23 cellular contexts compared by ENCODE assay signal in genomic region chr17:80815151-80815561, GRCh38.
DNase-seq lines count a peak whose midpoint lies in the region; ATAC-seq and TF ChIP-seq lines count a peak whose summit lies in the region.
"Had no signal": no experiment of that assay in that cellular context is flagged by ENCODE, and none has a peak within 500 bp of the region (broad histone marks: within the 10 kb centered on the region; RNA-seq: fewer than 3 reads in every experiment).

No MANE protein-coding gene starts in this region.

- no peak overlapping the region for H2AFZ ChIP-seq in mesenchymal stem cell (ENCODE audit: low read depth, low read length)

- no peak overlapping the region for H3K9ac ChIP-seq in mesenchymal stem cell (ENCODE audit: low read length)

- no peak overlapping the region for H3K4me3 Mint-ChIP-seq in activated T-helper 17 cell treated with anti-CD3 and anti-CD28 coated beads, Interleukin-2, amount 50 U/mL, for 72 hours
- H3K4me3 Mint-ChIP-seq: activated CD4-positive, alpha-beta memory T cell treated with anti-CD3 and anti-CD28 coated beads, Interleukin-2, amount 10 ng/mL, durations not matched to agents 7 days and 5 days; CD4-positive, alpha-beta T cell; neural crest cell had no signal

- no peak overlapping the region for H3K14ac ChIP-seq in mesenchymal stem cell (ENCODE audit: low read length in 2 of 2)

- H2BK15ac ChIP-seq in mesenchymal stem cell (ENCODE audit: low read depth, poor library complexity, severe bottlenecking): no peak overlapping the region

- H3K27me3 Mint-ChIP-seq in activated T-helper 17 cell treated with anti-CD3 and anti-CD28 coated beads, Interleukin-2, amount 50 U/mL, for 72 hours: no peaks in the 10 kb centered on the region
- H3K27me3 Mint-ChIP-seq: activated CD4-positive, alpha-beta memory T cell treated with anti-CD3 and anti-CD28 coated beads, Interleukin-2, amount 10 ng/mL, durations not matched to agents 7 days and 5 days; CD4-positive, alpha-beta T cell had no signal

- peak overlapping the region; percentile 27 for H4K8ac ChIP-seq in mesenchymal stem cell (ENCODE audit: low read length)

- H3K9me3 ChIP-seq in right atrium auricular region (no peaks in the 10 kb centered on the region), mesenchymal stem cell (ENCODE audit: control insufficient read depth, low read length) (no peaks in the 10 kb centered on the region), upper lobe of right lung (no peaks in the 10 kb centered on the region)
- H3K9me3 ChIP-seq: adrenal gland, esophagus squamous epithelium, gastroesophageal sphincter, HAP-1, upper lobe of left lung had no signal

- WGBS in mesenchymal stem cell: 79% methylated on average over 8 of the region's 8 CpGs

- H2BK120ac ChIP-seq in mesenchymal stem cell (ENCODE audit: low read depth, low read length): no peak overlapping the region

- DNase-seq in cardiac septum (ENCODE audit: low spot score) (peak; percentile 55), right atrium auricular region (ENCODE audit: low spot score) (no peak), mesenchymal stem cell (no peak), upper lobe of right lung (peak; percentile 46), SK-N-DZ (ENCODE audit: low spot score) (no peak), kidney glomerular epithelial cell (lab: John Stamatoyannopoulos, UW) (no peak)
- DNase-seq: activated CD4-positive, alpha-beta memory T cell treated with anti-CD3 and anti-CD28 coated beads, Interleukin-2, amount 10 ng/mL, durations not matched to agents 7 days and 5 days; activated CD4-positive, CD25-positive, alpha-beta regulatory T cell; activated T-cell treated with anti-CD3 and anti-CD28 coated beads for 4 hours; cortex of kidney; esophagus squamous epithelium; NCI-H1105 treated with DMSO at 0.1 percent for 48 hours; NCI-H2029; NCI-H526 treated with DMSO at 0.1 percent for 48 hours had no signal

- peaks cover 31% of the 10 kb centered on the region for H3K79me1 ChIP-seq in mesenchymal stem cell (replicated peaks; ENCODE audit: low read length, poor library complexity, severe bottlenecking)

- no peak overlapping the region for H2BK5ac ChIP-seq in mesenchymal stem cell (ENCODE audit: low read depth, low read length, poor library complexity, severe bottlenecking)

- peaks cover 49% of the 10 kb centered on the region for H3K4me1 Mint-ChIP-seq in activated T-helper 17 cell treated with anti-CD3 and anti-CD28 coated beads, Interleukin-2, amount 50 U/mL, for 72 hours

- H3K36me3 ChIP-seq in right atrium auricular region (no peaks in the 10 kb centered on the region), mesenchymal stem cell (ENCODE audit: control insufficient read depth in 1 of 2, insufficient read depth in 2 of 2, low read depth in 1 of 2, low read length in 2 of 2) (peaks cover 8 to 21% of the 10 kb centered on the region in 2 experiments), upper lobe of right lung (no peaks in the 10 kb centered on the region)
- H3K36me3 ChIP-seq: adrenal gland, HAP-1, upper lobe of left lung had no signal

- no peak overlapping the region for H3K4me2 ChIP-seq in mesenchymal stem cell (ENCODE audit: low read length, poor library complexity, severe bottlenecking)

- H2AK5ac ChIP-seq in mesenchymal stem cell (ENCODE audit: low read length, severe bottlenecking): no peak overlapping the region

- H3K18ac ChIP-seq in mesenchymal stem cell (ENCODE audit: low read depth in 1 of 2, low read length in 2 of 2): peak overlapping the region in 1 of 2 experiments; percentile 48

- H3K27me3 ChIP-seq in right atrium auricular region (no peaks in the 10 kb centered on the region), mesenchymal stem cell (ENCODE audit: control insufficient read depth in 1 of 2, insufficient read depth in 1 of 2, low read length in 2 of 2) (no peaks in the 10 kb centered on the region), upper lobe of right lung (no peaks in the 10 kb centered on the region)
- H3K27me3 ChIP-seq: adrenal gland, esophagus squamous epithelium, gastroesophageal sphincter, upper lobe of left lung had no signal

- H3K23ac ChIP-seq in mesenchymal stem cell (ENCODE audit: low read length in 2 of 2): no peak overlapping the region

- H4K91ac ChIP-seq in mesenchymal stem cell (ENCODE audit: low read length): no peak overlapping the region

- peak overlapping the region in 1 of 2 experiments; percentile 37 for H2BK12ac ChIP-seq in mesenchymal stem cell (ENCODE audit: low read length in 2 of 2)

- H3K36me3 Mint-ChIP-seq in activated T-helper 17 cell treated with anti-CD3 and anti-CD28 coated beads, Interleukin-2, amount 50 U/mL, for 72 hours (ENCODE audit: low read depth): peaks cover 20% of the 10 kb centered on the region

- no peak for TF ChIP-seq CTCF in right atrium auricular region (IDR thresholded peaks at IDR 0.05)
- TF ChIP-seq CTCF in upper lobe of right lung (IDR thresholded peaks at IDR 0.05): no peak

- H3K4me3 ChIP-seq in right atrium auricular region: no peak overlapping the region
- peak overlapping the region in 1 of 2 experiments; percentile 21 for H3K4me3 ChIP-seq in mesenchymal stem cell (ENCODE audit: insufficient read depth in 1 of 2, low read depth in 1 of 2, low read length in 2 of 2)
- H3K4me3 ChIP-seq in upper lobe of right lung: no peak overlapping the region
- H3K4me3 ChIP-seq: adrenal gland, esophagus squamous epithelium, gastroesophageal sphincter, HAP-1, upper lobe of left lung had no signal

- no peaks in the 10 kb centered on the region for H3K9me3 Mint-ChIP-seq in activated T-helper 17 cell treated with anti-CD3 and anti-CD28 coated beads, Interleukin-2, amount 50 U/mL, for 72 hours
- H3K9me3 Mint-ChIP-seq: CD4-positive, alpha-beta T cell; neural crest cell had no signal

- intact Hi-C loops in cardiac septum (cut with DNase I) (no loop called here), upper lobe of right lung (cut with DNase I) (no loop called here)

- peak overlapping the region; percentile 76 for H3K27ac Mint-ChIP-seq in activated T-helper 17 cell treated with anti-CD3 and anti-CD28 coated beads, Interleukin-2, amount 50 U/mL, for 72 hours
- H3K27ac Mint-ChIP-seq: activated CD4-positive, alpha-beta memory T cell treated with anti-CD3 and anti-CD28 coated beads, Interleukin-2, amount 10 ng/mL, durations not matched to agents 7 days and 5 days; CD4-positive, alpha-beta T cell had no signal

- ATAC-seq in activated T-helper 17 cell treated with anti-CD3 and anti-CD28 coated beads, Interleukin-2, amount 50 U/mL, for 72 hours (replicated peaks): no peak
- no peak for ATAC-seq in upper lobe of right lung
- no peak for ATAC-seq in GM19397 (IDR thresholded peaks at IDR 0.05; ENCODE audit: unreplicated experiment)
- ATAC-seq: gastroesophageal sphincter, SK-N-SH treated with all-trans-retinoic acid at 6 μM for 48 hours had no signal

- H3K4me1 ChIP-seq in right atrium auricular region (no peaks in the 10 kb centered on the region), mesenchymal stem cell (ENCODE audit: control insufficient read depth, insufficient read depth, low read depth, low read length) (peaks cover 13% of the 10 kb centered on the region), upper lobe of right lung (no peaks in the 10 kb centered on the region)
- H3K4me1 ChIP-seq: adrenal gland, gastroesophageal sphincter, HAP-1 had no signal

- peak overlapping the region in 1 of 2 experiments; percentile 15 for H3K4ac ChIP-seq in mesenchymal stem cell (ENCODE audit: low read depth in 1 of 2, low read length in 2 of 2)

- no peak overlapping the region for H3K27ac ChIP-seq in right atrium auricular region
- no peak overlapping the region for H3K27ac ChIP-seq in mesenchymal stem cell (ENCODE audit: low read length, poor library complexity, severe bottlenecking)
- no peak overlapping the region for H3K27ac ChIP-seq in upper lobe of right lung
- H3K27ac ChIP-seq: adrenal gland, esophagus squamous epithelium, gastroesophageal sphincter, upper lobe of left lung had no signal

Comparison
In these comparisons a context has a peak if more than half of its experiments do, and no peak if none do; other contexts are left out.
1. DNase-seq: peak in cardiac septum (single experiment) and upper lobe of right lung (single experiment); none in right atrium auricular region (single experiment), mesenchymal stem cell (single experiment), SK-N-DZ (single experiment) and kidney glomerular epithelial cell (single experiment).